ENCODE assay signal across 40 cellular contexts in the genomic region with DNA sequence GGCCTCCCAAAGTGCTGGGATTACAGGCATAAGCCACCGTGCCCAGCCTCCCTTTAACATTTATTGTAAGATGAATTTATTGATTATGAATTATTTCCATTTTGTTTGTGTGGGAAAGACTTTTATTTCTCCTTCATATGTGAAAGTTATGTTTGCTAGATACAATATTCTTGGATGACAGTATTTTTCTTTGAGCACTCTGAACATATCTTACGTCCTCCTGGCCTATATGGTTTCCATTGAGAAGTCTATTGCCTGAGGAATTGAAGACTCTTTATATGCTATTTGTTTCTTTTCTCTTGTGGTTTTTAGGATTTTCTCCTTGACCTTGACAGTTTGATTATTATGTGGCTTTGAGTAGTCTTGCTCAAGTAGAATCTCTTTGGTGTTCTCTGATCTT. TPM values are rescaled to one million over a fixed set of nuclear protein-coding genes. Genes with fewer than 3 reads are reported as not detected.
"Had no signal": no experiment of that assay in that cellular context is flagged by ENCODE, and none has a peak within 500 bp of the region (broad histone marks: within the 10 kb centered on the region; RNA-seq: fewer than 3 reads in every experiment).

No MANE protein-coding gene starts in this region.

- H3K27me3 ChIP-seq: adrenal gland, ascending aorta, body of pancreas, brain microvascular endothelial cell, breast epithelium, cardiac muscle cell had no signal

- H3K36me3 ChIP-seq: adrenal gland, ascending aorta, brain microvascular endothelial cell, breast epithelium, cardiac muscle cell had no signal

- DNase-seq: activated effector memory CD4-positive, alpha-beta T cell treated with anti-CD3 and anti-CD28 coated beads, Interleukin-2, amount 50 U/mL, for 16 hours; activated effector memory CD4-positive, alpha-beta T cell treated with Interleukin-2 at 50 U/mL for 16 hours; activated gamma-delta T cell; activated gamma-delta T cell treated with Interleukin-2 at 50 U/mL for 16 hours; activated naive CD4-positive, alpha-beta T cell; activated naive CD4-positive, alpha-beta T cell treated with anti-CD3 and anti-CD28 coated beads for 36 hours; activated naive CD4-positive, alpha-beta T cell treated with anti-CD3 and anti-CD28 coated beads, Interleukin-2, amount 10 ng/mL, durations not matched to agents 7 days and 5 days; activated naive CD4-positive, alpha-beta T cell treated with anti-CD3 and anti-CD28 coated beads, Interleukin-2, amount 50 U/mL, for 16 hours; activated naive CD4-positive, alpha-beta T cell treated with Interleukin-2 at 50 U/mL for 16 hours; activated naive CD8-positive, alpha-beta T cell treated with anti-CD3 and anti-CD28 coated beads for 36 hours; activated naive CD8-positive, alpha-beta T cell treated with anti-CD3 and anti-CD28 coated beads, Interleukin-2, amount 10 ng/mL, durations not matched to agents 7 days and 5 days; activated naive CD8-positive, alpha-beta T cell treated with anti-CD3 and anti-CD28 coated beads, Interleukin-2, amount 50 U/mL, for 24 hours; activated T-cell treated with anti-CD3 and anti-CD28 coated beads, Interleukin-2, amount 50 U/mL, for 1 hour; activated T-cell treated with anti-CD3 and anti-CD28 coated beads, Interleukin-2, amount 50 U/mL, for 24 hours; activated T-cell treated with anti-CD3 and anti-CD28 coated beads, Interleukin-2, amount 50 U/mL, for 4 hours; activated T-cell treated with anti-CD3 and anti-CD28 coated beads, Interleukin-2, amount 50 U/mL, for 48 hours; activated T-cell treated with anti-CD3 and anti-CD28 coated beads, Interleukin-2, amount 50 U/mL, for 72 hours; adrenal gland; amniotic stem cell; amygdala; anterior cingulate cortex; aorta; body of pancreas; brain microvascular endothelial cell; caudate nucleus; central memory CD4-positive, alpha-beta T cell; cerebellar nuclear complex had no signal

- FAIRE-seq: astrocyte, bronchial epithelial cell had no signal

- H3K27ac Mint-ChIP-seq: activated naive CD4-positive, alpha-beta T cell treated with anti-CD3 and anti-CD28 coated beads for 36 hours; activated naive CD4-positive, alpha-beta T cell treated with anti-CD3 and anti-CD28 coated beads, Interleukin-2, amount 10 ng/mL, durations not matched to agents 7 days and 5 days; activated naive CD4-positive, alpha-beta T cell treated with anti-CD3 and anti-CD28 coated beads, Interleukin-2, amount 50 U/mL, for 24 hours; activated naive CD4-positive, alpha-beta T cell treated with anti-CD3 and anti-CD28 coated beads, Interleukin-2, amount 50 U/mL, for 72 hours; activated naive CD8-positive, alpha-beta T cell; activated naive CD8-positive, alpha-beta T cell treated with anti-CD3 and anti-CD28 coated beads for 36 hours; activated naive CD8-positive, alpha-beta T cell treated with anti-CD3 and anti-CD28 coated beads, Interleukin-2, amount 10 ng/mL, durations not matched to agents 7 days and 5 days; activated naive CD8-positive, alpha-beta T cell treated with anti-CD3 and anti-CD28 coated beads, Interleukin-2, amount 50 U/mL, for 24 hours; activated T-cell treated with anti-CD3 and anti-CD28 coated beads, Interleukin-2, amount 50 U/mL, for 24 hours; activated T-cell treated with anti-CD3 and anti-CD28 coated beads, Interleukin-2, amount 50 U/mL, for 72 hours; activated T-helper 1 cell treated with anti-CD3 and anti-CD28 coated beads, Interleukin-12 subunit alpha, Interleukin-12 subunit beta, Interleukin-2, Interleukin-4 antibody, amounts not matched to agents 30 ng/mL and 10 ng/mL and 1 ng/mL, durations not matched to agents 14 hours and 24 hours and 36 hours; activated T-helper 17 cell treated with anti-CD3 and anti-CD28 coated beads, Interleukin-2, amount 50 U/mL, for 72 hours; activated T-helper 2 cell treated with anti-CD3 and anti-CD28 coated beads, Interferon-gamma antibody, Interleukin-2, Interleukin-4, amounts not matched to agents 10 μg/mL and 5 μg/mL and 100 μg/mL, durations not matched to agents 14 hours and 24 hours and 36 hours; brain had no signal

- H3K36me3 Mint-ChIP-seq: activated naive CD4-positive, alpha-beta T cell treated with anti-CD3 and anti-CD28 coated beads, Interleukin-2, amount 10 ng/mL, durations not matched to agents 7 days and 5 days; activated naive CD4-positive, alpha-beta T cell treated with anti-CD3 and anti-CD28 coated beads, Interleukin-2, amount 50 U/mL, for 24 hours; activated naive CD8-positive, alpha-beta T cell; activated naive CD8-positive, alpha-beta T cell treated with anti-CD3 and anti-CD28 coated beads, Interleukin-2, amount 10 ng/mL, durations not matched to agents 7 days and 5 days; brain had no signal

- H3K4me1 ChIP-seq: adrenal gland, ascending aorta, body of pancreas, breast epithelium had no signal

- H3K4me1 Mint-ChIP-seq: activated naive CD4-positive, alpha-beta T cell treated with anti-CD3 and anti-CD28 coated beads, Interleukin-2, amount 10 ng/mL, durations not matched to agents 7 days and 5 days; activated naive CD4-positive, alpha-beta T cell treated with anti-CD3 and anti-CD28 coated beads, Interleukin-2, amount 50 U/mL, for 24 hours; activated naive CD8-positive, alpha-beta T cell treated with anti-CD3 and anti-CD28 coated beads for 36 hours; activated naive CD8-positive, alpha-beta T cell treated with anti-CD3 and anti-CD28 coated beads, Interleukin-2, amount 10 ng/mL, durations not matched to agents 7 days and 5 days; activated naive CD8-positive, alpha-beta T cell treated with anti-CD3 and anti-CD28 coated beads, Interleukin-2, amount 50 U/mL, for 24 hours; activated T-helper 17 cell treated with anti-CD3 and anti-CD28 coated beads, Interleukin-2, amount 50 U/mL, for 72 hours; brain; central memory CD8-positive, alpha-beta T cell had no signal

- H3K27me3 Mint-ChIP-seq: activated naive CD4-positive, alpha-beta T cell treated with anti-CD3 and anti-CD28 coated beads, Interleukin-2, amount 10 ng/mL, durations not matched to agents 7 days and 5 days; activated naive CD8-positive, alpha-beta T cell treated with anti-CD3 and anti-CD28 coated beads, Interleukin-2, amount 10 ng/mL, durations not matched to agents 7 days and 5 days; activated T-cell treated with anti-CD3 and anti-CD28 coated beads, Interleukin-2, amount 50 U/mL, for 24 hours; central memory CD8-positive, alpha-beta T cell had no signal

- H3K4me3 Mint-ChIP-seq: activated naive CD4-positive, alpha-beta T cell treated with anti-CD3 and anti-CD28 coated beads for 36 hours; activated naive CD4-positive, alpha-beta T cell treated with anti-CD3 and anti-CD28 coated beads, Interleukin-2, amount 10 ng/mL, durations not matched to agents 7 days and 5 days; activated naive CD4-positive, alpha-beta T cell treated with anti-CD3 and anti-CD28 coated beads, Interleukin-2, amount 50 U/mL, for 24 hours; activated naive CD8-positive, alpha-beta T cell; activated naive CD8-positive, alpha-beta T cell treated with anti-CD3 and anti-CD28 coated beads for 36 hours; activated naive CD8-positive, alpha-beta T cell treated with anti-CD3 and anti-CD28 coated beads, Interleukin-2, amount 10 ng/mL, durations not matched to agents 7 days and 5 days; activated naive CD8-positive, alpha-beta T cell treated with anti-CD3 and anti-CD28 coated beads, Interleukin-2, amount 50 U/mL, for 24 hours; activated T-cell treated with anti-CD3 and anti-CD28 coated beads, Interleukin-2, amount 50 U/mL, for 24 hours; activated T-cell treated with anti-CD3 and anti-CD28 coated beads, Interleukin-2, amount 50 U/mL, for 4 hours; activated T-cell treated with anti-CD3 and anti-CD28 coated beads, Interleukin-2, amount 50 U/mL, for 72 hours; activated T-helper 1 cell treated with anti-CD3 and anti-CD28 coated beads, Interleukin-12 subunit alpha, Interleukin-12 subunit beta, Interleukin-2, Interleukin-4 antibody, amounts not matched to agents 30 ng/mL and 10 ng/mL and 1 ng/mL, durations not matched to agents 14 hours and 24 hours and 36 hours; activated T-helper 17 cell treated with anti-CD3 and anti-CD28 coated beads, Interleukin-2, amount 50 U/mL, for 72 hours; brain; central memory CD8-positive, alpha-beta T cell had no signal

- H3K4me3 ChIP-seq: adrenal gland, ascending aorta, body of pancreas, breast epithelium, cardiac muscle cell had no signal

- H3K27ac ChIP-seq: adrenal gland, ascending aorta, body of pancreas, brain microvascular endothelial cell, breast epithelium, cardiac muscle cell had no signal

RNA-seq across cellular contexts. Expression of a gene that starts 26.8 kb away (rescaled TPM):
- total RNA-seq: activated naive CD8-positive, alpha-beta T cell treated with anti-CD3 and anti-CD28 coated beads for 36 hours had no signal
